2 cellular contexts compared by ENCODE assay signal in the genomic region with DNA sequence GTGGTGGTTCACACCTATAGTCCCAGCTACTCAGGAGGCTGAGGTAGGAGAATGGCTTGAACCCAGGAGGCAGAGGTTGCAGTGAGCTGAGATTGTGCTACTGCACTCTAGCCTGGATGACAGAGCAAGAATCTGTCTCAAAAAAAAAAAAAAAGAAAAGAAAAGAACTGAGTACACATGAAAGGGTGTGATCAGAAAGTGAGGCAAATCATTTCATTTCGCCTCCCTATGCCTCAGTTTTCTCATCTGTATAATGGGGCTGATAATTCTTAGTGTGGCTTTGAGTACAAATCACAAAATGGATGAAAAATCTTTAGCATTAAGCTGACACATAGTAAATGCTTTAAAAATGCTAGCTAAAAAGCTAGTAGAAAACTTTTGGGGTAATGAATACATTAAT.
TF ChIP-seq lines count a peak whose summit lies in the region.

No MANE protein-coding gene starts in this region.

TF ChIP-seq in K562, 482 proteins besides CTCF, POLR2A, EP300 and RAD21:
- TF ChIP-seq ADNP (tag; IDR thresholded peaks at IDR 0.05) (peak; percentile 77), HDAC2 (IDR thresholded peaks at IDR 0.05) (peak; percentile 39; the same call in 1 of the 2 replicates), RBM25 (IDR thresholded peaks at IDR 0.05; ENCODE audit: low read depth, low read length, severe bottlenecking) (peak; percentile 84), SMARCA5 (IDR thresholded peaks at IDR 0.05) (peak; percentile 76; the same call in 1 of the 2 replicates), BCOR (IDR thresholded peaks at IDR 0.05) (peak; percentile 91), KDM1A (IDR thresholded peaks at IDR 0.05) (0 out of 4 replicates have a peak, but pooled peaks of 1 of the 2 experiments have one; percentile 41), RCOR1 (IDR thresholded peaks at IDR 0.05; ENCODE audit: borderline replicate concordance in 1 of 2, low read depth in 2 of 2, low read length in 2 of 2) (peak in 1 of 2 experiments; percentile 30; a peak in 1 of 4 replicates), PHF20 (IDR thresholded peaks at IDR 0.05; ENCODE audit: partially characterized antibody) (peak; percentile 16)

TF ChIP-seq in HepG2, 621 proteins besides CTCF, POLR2A, EP300 and RAD21:
- TF ChIP-seq ZMYM2 (CRISPR knock-in tag; IDR thresholded peaks at IDR 0.05) (0 out of 2 replicates have a peak, but pooled peaks have one; percentile 13), ZNF629 (CRISPR knock-in tag; conservative IDR thresholded peaks at IDR 0.05) (peak; percentile 89), RCOR2 (CRISPR knock-in tag; IDR thresholded peaks at IDR 0.05) (0 out of 2 replicates have a peak, but pooled peaks have one; percentile 35)
